ENCODE assay signal across 12 cellular contexts in genomic region chr7:94591185-94591584, GRCh38.
DNase-seq lines count a peak whose midpoint lies in the region; ATAC-seq and TF ChIP-seq lines count a peak whose summit lies in the region.
"Had no signal": no experiment of that assay in that cellular context is flagged by ENCODE, and none has a peak within 500 bp of the region (broad histone marks: within the 10 kb centered on the region; RNA-seq: fewer than 3 reads in every experiment).

No MANE protein-coding gene starts in this region.

- no peak overlapping the region for H3K4me3 Mint-ChIP-seq in activated CD8-positive, alpha-beta T cell treated with anti-CD3 and anti-CD28 coated beads for 36 hours

- intact Hi-C loops in activated CD8-positive, alpha-beta T cell treated with anti-CD3 and anti-CD28 coated beads for 36 hours (cut with micrococcal nuclease) = no loop called here

- TF ChIP-seq CTCF in activated CD8-positive, alpha-beta T cell treated with anti-CD3 and anti-CD28 coated beads for 36 hours (IDR thresholded peaks at IDR 0.05) = no peak
- no peak for TF ChIP-seq CTCF in GM10266 (IDR thresholded peaks at IDR 0.05; ENCODE audit: control insufficient read depth, insufficient read depth, low read depth, missing control alignments)

- no peaks in the 10 kb centered on the region for H3K27me3 Mint-ChIP-seq in activated CD8-positive, alpha-beta T cell treated with anti-CD3 and anti-CD28 coated beads for 36 hours

- no peak overlapping the region for H3K27ac Mint-ChIP-seq in activated CD8-positive, alpha-beta T cell treated with anti-CD3 and anti-CD28 coated beads for 36 hours

- CTCF ChIA-PET in activated CD8-positive, alpha-beta T cell treated with anti-CD3 and anti-CD28 coated beads for 36 hours (lab: Charles Lee) = interaction anchor here (1.2 kb wide), 1 partner anchor 141 kb away, joined by 4 read pairs; no protein-coding TSS in a partner anchor

- ATAC-seq in GM18502 (IDR thresholded peaks at IDR 0.05; ENCODE audit: poor library complexity, unreplicated experiment) = peak; percentile 77
- ATAC-seq in GM21529 (IDR thresholded peaks at IDR 0.05; ENCODE audit: unreplicated experiment) = peak; percentile 52
- ATAC-seq in HG03378 (IDR thresholded peaks at IDR 0.05; ENCODE audit: unreplicated experiment) = peak; percentile 72
- no peak for ATAC-seq in activated CD8-positive, alpha-beta T cell treated with anti-CD3 and anti-CD28 coated beads for 36 hours

- POLR2A ChIA-PET in activated CD8-positive, alpha-beta T cell treated with anti-CD3 and anti-CD28 coated beads for 36 hours (lab: Charles Lee) = no interaction called here

- H3K4me1 Mint-ChIP-seq in activated CD8-positive, alpha-beta T cell treated with anti-CD3 and anti-CD28 coated beads for 36 hours (ENCODE audit: low read depth) = peaks cover 6% of the 10 kb centered on the region

- no peaks in the 10 kb centered on the region for H3K9me3 Mint-ChIP-seq in activated CD8-positive, alpha-beta T cell treated with anti-CD3 and anti-CD28 coated beads for 36 hours

- H3K36me3 Mint-ChIP-seq in activated CD8-positive, alpha-beta T cell treated with anti-CD3 and anti-CD28 coated beads for 36 hours (ENCODE audit: low read depth) = peaks cover 10% of the 10 kb centered on the region

- DNase-seq in germinal center (ENCODE audit: low spot score) (peak; percentile 30), GM03348 (ENCODE audit: low spot score) (no peak), NCI-H2196 (lab: John Stamatoyannopoulos, UW; ENCODE audit: unreplicated experiment) (no peak), GM10266 (ENCODE audit: extremely low spot score) (no peak)
- no peak for DNase-seq in activated CD8-positive, alpha-beta T cell treated with anti-CD3 and anti-CD28 coated beads for 36 hours
- DNase-seq: GM23248, NCI-H1417, pancreas, small intestine had no signal
